Comparison of ENCODE assay signal across 9 cellular contexts in genomic region chr19:36488118-36488815, GRCh38.
A peak's percentile ranks its signal among the peaks of the same experiment; 100 is the strongest.
DNase-seq lines count a peak whose midpoint lies in the region; ATAC-seq and TF ChIP-seq lines count a peak whose summit lies in the region.
"Had no signal": no experiment of that assay in that cellular context is flagged by ENCODE, and none has a peak within 500 bp of the region (broad histone marks: within the 10 kb centered on the region; RNA-seq: fewer than 3 reads in every experiment).

No MANE protein-coding gene starts in this region.

- H3K36me3 ChIP-seq in SU-DHL-6 (ENCODE audit: low read length): no peaks in the 10 kb centered on the region

- peak overlapping the region; percentile 98 for H3K27ac ChIP-seq in SU-DHL-6 (ENCODE audit: low read depth, low read length)

- peak overlapping the region; percentile 87 for H3K9ac ChIP-seq in SU-DHL-6 (ENCODE audit: low read length)

- no peak for TF ChIP-seq CTCF in GM12875 (IDR thresholded peaks at IDR 0.05; ENCODE audit: borderline replicate concordance, insufficient read depth, low read depth, low read length)
- no peak for TF ChIP-seq CTCF in SU-DHL-6 (IDR thresholded peaks at IDR 0.05; ENCODE audit: insufficient read depth, low read length, poor library complexity, severe bottlenecking)
- TF ChIP-seq CTCF in fibroblast of pulmonary artery (IDR thresholded peaks at IDR 0.05; ENCODE audit: low read length, missing control alignments): no peak

- no peaks in the 10 kb centered on the region for H3K9me3 ChIP-seq in SU-DHL-6 (ENCODE audit: insufficient read depth, low read length)

- peaks cover 20% of the 10 kb centered on the region for H3F3A ChIP-seq in SU-DHL-6 (ENCODE audit: insufficient read depth)

- ATAC-seq in HG03175 (IDR thresholded peaks at IDR 0.05; ENCODE audit: unreplicated experiment): no peak

- H3K4me3 ChIP-seq in GM12875 (ENCODE audit: low read depth, low read length) (peak overlapping the region; percentile 81), SU-DHL-6 (ENCODE audit: insufficient read depth, low read length, poor library complexity, severe bottlenecking) (peak overlapping the region; percentile 77), fibroblast of pulmonary artery (replicated peaks; ENCODE audit: low read depth, low read length) (peak overlapping the region; percentile 93), skeletal muscle cell (ENCODE audit: low read depth, low read length) (peak overlapping the region; percentile 64)

- peaks cover 52% of the 10 kb centered on the region for H3K79me2 ChIP-seq in SU-DHL-6 (ENCODE audit: insufficient read depth, low read length)

- no peak for DNase-seq in fibroblast of pulmonary artery (ENCODE audit: low read depth)
- no peak for DNase-seq in skeletal muscle cell (ENCODE audit: low read depth)
- DNase-seq in MV-4-11 (lab: John Stamatoyannopoulos, UW): no peak
- no peak for DNase-seq in NCI-H2171 treated with DMSO at 0.1 percent for 48 hours (lab: John Stamatoyannopoulos, UW)
- DNase-seq in GOT3 (lab: John Stamatoyannopoulos, UW): no peak
- DNase-seq: amniotic stem cell had no signal

- no peaks in the 10 kb centered on the region for H4K20me1 ChIP-seq in SU-DHL-6 (ENCODE audit: low read depth, low read length)

- no peaks in the 10 kb centered on the region for H3K9me2 ChIP-seq in SU-DHL-6 (replicated peaks; ENCODE audit: insufficient read depth, low read length)

- no peaks in the 10 kb centered on the region for H3K27me3 ChIP-seq in SU-DHL-6 (ENCODE audit: low read length)

- H3K4me2 ChIP-seq in SU-DHL-6 (ENCODE audit: low read depth, low read length, poor library complexity, severe bottlenecking): peak overlapping the region; percentile 96

- H2AFZ ChIP-seq in SU-DHL-6 (ENCODE audit: low read depth, low read length, severe bottlenecking): no peak overlapping the region
